Comparison of ENCODE assay signal across 22 cellular contexts in genomic region chr6:168574075-168574698, GRCh38.
A peak's percentile ranks its signal among the peaks of the same experiment; 100 is the strongest.
DNase-seq lines count a peak whose midpoint lies in the region; ATAC-seq and TF ChIP-seq lines count a peak whose summit lies in the region.
"Had no signal": no experiment of that assay in that cellular context is flagged by ENCODE, and none has a peak within 500 bp of the region (broad histone marks: within the 10 kb centered on the region; RNA-seq: fewer than 3 reads in every experiment).

No MANE protein-coding gene starts in this region.

- H3K79me2 ChIP-seq in trophoblast cell (ENCODE audit: control insufficient read depth, insufficient read depth, low read length, poor library complexity) = no peaks in the 10 kb centered on the region

- no peaks in the 10 kb centered on the region for H3K27me3 Mint-ChIP-seq in mesothelial cell of epicardium (ENCODE audit: low read depth)

- H4K91ac ChIP-seq in trophoblast cell (ENCODE audit: low read depth, low read length) = no peak overlapping the region

- intact Hi-C loops in uterus (cut with DNase I; ENCODE audit: low total_unique reads) = no loop called here

- H3K4me1 ChIP-seq in duodenal mucosa (ENCODE audit: control insufficient read depth in 1 of 2, insufficient read depth in 2 of 2, low read length in 2 of 2) (no peaks in the 10 kb centered on the region), rectal smooth muscle tissue (ENCODE audit: control insufficient read depth, insufficient read depth, low read length) (peaks cover 16% of the 10 kb centered on the region), uterus (peaks cover 9 to 15% of the 10 kb centered on the region in 2 donors), trophoblast cell (ENCODE audit: control insufficient read depth in 1 of 2, insufficient read depth in 2 of 2, low read length in 2 of 2) (no peaks in the 10 kb centered on the region)
- H3K4me1 ChIP-seq: adrenal gland had no signal

- H3K9me3 ChIP-seq in duodenal mucosa (ENCODE audit: control insufficient read depth in 1 of 2, low read length in 2 of 2) = no peaks in the 10 kb centered on the region
- H3K9me3 ChIP-seq in uterus = no peaks in the 10 kb centered on the region
- peaks cover 3% of the 10 kb centered on the region for H3K9me3 ChIP-seq in trophoblast cell (ENCODE audit: insufficient read depth, low read depth, low read length)
- H3K9me3 ChIP-seq: adrenal gland had no signal

- no peak overlapping the region for H2AFZ ChIP-seq in trophoblast cell (ENCODE audit: insufficient read depth, low read length, poor library complexity)

- WGBS in trophoblast cell (ENCODE audit: extremely low coverage, insufficient coverage, insufficient read length) = no CpG with 5 or more reads among the region's 17 CpGs

- no peak for TF ChIP-seq POLR2A in uterus (IDR thresholded peaks at IDR 0.05)

- no peak overlapping the region for H2BK5ac ChIP-seq in trophoblast cell (ENCODE audit: low read depth, low read length, poor library complexity)

- H4K8ac ChIP-seq in trophoblast cell (ENCODE audit: low read depth, low read length) = no peak overlapping the region

- H3K36me3 ChIP-seq in duodenal mucosa (ENCODE audit: control insufficient read depth in 1 of 2, insufficient read depth in 2 of 2, low read length in 2 of 2) (no peaks in the 10 kb centered on the region), rectal smooth muscle tissue (ENCODE audit: control insufficient read depth, insufficient read depth, low read length) (no peaks in the 10 kb centered on the region), uterus (no peaks in the 10 kb centered on the region), trophoblast cell (ENCODE audit: control insufficient read depth in 1 of 2, insufficient read depth in 2 of 2, low read length in 2 of 2) (no peaks in the 10 kb centered on the region)
- H3K36me3 ChIP-seq: adrenal gland had no signal

- no peak overlapping the region for H4K12ac ChIP-seq in trophoblast cell (ENCODE audit: low read depth, low read length)

- no peak overlapping the region for H2BK12ac ChIP-seq in trophoblast cell (ENCODE audit: low read length)

- H3K27me3 ChIP-seq in duodenal mucosa (ENCODE audit: control insufficient read depth in 1 of 2, insufficient read depth in 2 of 2, low read length in 2 of 2) (no peaks in the 10 kb centered on the region), rectal smooth muscle tissue (ENCODE audit: control insufficient read depth, insufficient read depth, low read length) (no peaks in the 10 kb centered on the region), uterus (no peaks in the 10 kb centered on the region), trophoblast cell (ENCODE audit: insufficient read depth, low read length) (no peaks in the 10 kb centered on the region)
- H3K27me3 ChIP-seq: adrenal gland had no signal

- peak overlapping the region; percentile 61 for H3K27ac Mint-ChIP-seq in mesothelial cell of epicardium
- H3K27ac Mint-ChIP-seq: endodermal cell had no signal

- no peak overlapping the region for H3K14ac ChIP-seq in trophoblast cell (ENCODE audit: low read length)

- no peak overlapping the region for H3K18ac ChIP-seq in trophoblast cell (ENCODE audit: low read length)

- no peak overlapping the region for H3K4me2 ChIP-seq in trophoblast cell (ENCODE audit: low read length)

- H3K4me3 Mint-ChIP-seq in mesothelial cell of epicardium = no peak overlapping the region
- H3K4me3 Mint-ChIP-seq: endodermal cell had no signal

- H3K79me1 ChIP-seq in trophoblast cell (ENCODE audit: low read length) = no peaks in the 10 kb centered on the region

- H2BK120ac ChIP-seq in trophoblast cell (ENCODE audit: insufficient read depth, low read length, poor library complexity) = no peak overlapping the region

- no peak overlapping the region for H2AK5ac ChIP-seq in trophoblast cell (ENCODE audit: low read length)

- H3K4me3 ChIP-seq in duodenal mucosa (ENCODE audit: low read depth in 1 of 2, low read length in 2 of 2) = no peak overlapping the region
- H3K4me3 ChIP-seq in rectal smooth muscle tissue (ENCODE audit: low read length) = peak overlapping the region; percentile 28
- H3K4me3 ChIP-seq in uterus = peak overlapping the region in 1 of 2 donors; percentile 8
- H3K4me3 ChIP-seq in trophoblast cell (ENCODE audit: low read depth, low read length) = no peak overlapping the region
- H3K4me3 ChIP-seq: adrenal gland had no signal

- H3K27ac ChIP-seq in duodenal mucosa (ENCODE audit: low read depth, low read length) (peak overlapping the region; percentile 10), rectal smooth muscle tissue (ENCODE audit: low read depth, low read length) (peak overlapping the region; percentile 81), uterus (peak overlapping the region; percentile 88 to 92), trophoblast cell (ENCODE audit: low read depth, low read length) (no peak overlapping the region)
- H3K27ac ChIP-seq: C4-2B had no signal

- H3K4ac ChIP-seq in trophoblast cell (ENCODE audit: low read depth, low read length) = no peak overlapping the region

- H3K23ac ChIP-seq in trophoblast cell (ENCODE audit: low read length) = no peak overlapping the region

- no peaks in the 10 kb centered on the region for H3K36me3 Mint-ChIP-seq in mesothelial cell of epicardium

- ATAC-seq in HG03432 (IDR thresholded peaks at IDR 0.05; ENCODE audit: unreplicated experiment) = no peak
- no peak for ATAC-seq in activated CD4-positive, CD25-positive, alpha-beta regulatory T cell treated with anti-CD3 and anti-CD28 coated beads, Interleukin-2, amount 50 U/mL, for 24 hours
- ATAC-seq: stimulated activated naive CD8-positive, alpha-beta T cell treated with anti-CD3 and anti-CD28 coated beads, Interleukin-15, Interleukin-2, amounts not matched to agents 100 U/mL and 50 U/mL, for 24 hours had no signal

- TF ChIP-seq CTCF in mesothelial cell of epicardium (IDR thresholded peaks at IDR 0.05; ENCODE audit: unreplicated experiment) (no peak), uterus (IDR thresholded peaks at IDR 0.05) (no peak)

- DNase-seq in mesothelial cell of epicardium (ENCODE audit: low spot score in 2 of 2, unreplicated experiment in 2 of 2) (no peak), uterus (no peak), trophoblast cell (no peak)
- DNase-seq: activated CD4-positive, alpha-beta T cell treated with anti-CD3 and anti-CD28 coated beads for 1 hour; activated CD8-positive, alpha-beta memory T cell treated with anti-CD3 and anti-CD28 coated beads for 24 hours; activated gamma-delta T cell treated with Interleukin-2 at 50 U/mL for 16 hours; activated T-cell treated with anti-CD3 and anti-CD28 coated beads, Interleukin-2, amount 50 U/mL, for 1 hour; cortex of kidney; IMR-90; NCI-H1092; NCI-H187 treated with DMSO at 0.1 percent for 48 hours; NCI-H748 treated with DMSO at 0.1 percent for 48 hours; retina; stimulated activated CD4-positive, alpha-beta T cell treated with anti-CD3 and anti-CD28 coated beads, Interleukin-4, amount 100 ng/mL, for 4 hours; stimulated activated naive CD8-positive, alpha-beta T cell treated with anti-CD3 and anti-CD28 coated beads, Interleukin-15, Interleukin-2, amounts not matched to agents 100 U/mL and 50 U/mL, for 24 hours had no signal

- peaks cover 28% of the 10 kb centered on the region for H3K4me1 Mint-ChIP-seq in mesothelial cell of epicardium
- H3K4me1 Mint-ChIP-seq: endodermal cell had no signal

- H3K9ac ChIP-seq in duodenal mucosa (ENCODE audit: low read depth in 1 of 2, low read length in 2 of 2) = no peak overlapping the region
- no peak overlapping the region for H3K9ac ChIP-seq in rectal smooth muscle tissue (ENCODE audit: low read length)
- no peak overlapping the region for H3K9ac ChIP-seq in trophoblast cell (ENCODE audit: low read length)

- H3K9me3 Mint-ChIP-seq in mesothelial cell of epicardium = no peaks in the 10 kb centered on the region
- H3K9me3 Mint-ChIP-seq: endodermal cell had no signal
